In the genomic region with DNA sequence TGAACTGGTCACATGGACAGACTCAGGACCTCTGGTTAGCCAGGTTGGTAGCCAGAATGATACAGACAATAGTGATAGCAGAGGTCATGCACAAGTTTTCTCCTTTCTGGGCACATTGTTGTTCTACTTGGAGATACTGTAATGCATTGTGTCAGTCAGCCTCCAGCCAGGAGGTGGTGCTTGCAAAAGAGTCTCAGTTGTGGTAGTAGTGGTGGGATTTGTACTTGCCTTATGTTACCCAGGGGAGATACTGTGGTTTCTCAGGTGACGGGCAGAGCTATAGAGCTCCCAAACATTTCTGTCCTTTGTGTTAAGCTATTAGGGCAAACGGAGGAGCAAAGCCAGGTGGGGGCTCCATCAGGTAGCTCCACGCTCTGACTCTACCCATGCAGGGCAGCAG, we compare ENCODE assay signal across 8 cellular contexts.
"Had no signal": no experiment of that assay in that cellular context is flagged by ENCODE, and none has a peak within 500 bp of the region (broad histone marks: within the 10 kb centered on the region; RNA-seq: fewer than 3 reads in every experiment).

No MANE protein-coding gene starts in this region.

- H3K9ac ChIP-seq: GM23248 had no signal

- H3K27ac ChIP-seq: GM23248 had no signal

- H3K36me3 ChIP-seq: HAP-1 had no signal

- DNase-seq: GM23248, GOT3, H7, HFFc6, IMR-90, KBM-7 had no signal

- H2AFZ ChIP-seq: GM23248 had no signal

- H3K4me1 ChIP-seq: HAP-1 had no signal

- ATAC-seq: HCT116 had no signal

- H3K4me3 ChIP-seq: GM23248, HAP-1 had no signal
